ENCODE assay signal across 20 cellular contexts in the genomic region with DNA sequence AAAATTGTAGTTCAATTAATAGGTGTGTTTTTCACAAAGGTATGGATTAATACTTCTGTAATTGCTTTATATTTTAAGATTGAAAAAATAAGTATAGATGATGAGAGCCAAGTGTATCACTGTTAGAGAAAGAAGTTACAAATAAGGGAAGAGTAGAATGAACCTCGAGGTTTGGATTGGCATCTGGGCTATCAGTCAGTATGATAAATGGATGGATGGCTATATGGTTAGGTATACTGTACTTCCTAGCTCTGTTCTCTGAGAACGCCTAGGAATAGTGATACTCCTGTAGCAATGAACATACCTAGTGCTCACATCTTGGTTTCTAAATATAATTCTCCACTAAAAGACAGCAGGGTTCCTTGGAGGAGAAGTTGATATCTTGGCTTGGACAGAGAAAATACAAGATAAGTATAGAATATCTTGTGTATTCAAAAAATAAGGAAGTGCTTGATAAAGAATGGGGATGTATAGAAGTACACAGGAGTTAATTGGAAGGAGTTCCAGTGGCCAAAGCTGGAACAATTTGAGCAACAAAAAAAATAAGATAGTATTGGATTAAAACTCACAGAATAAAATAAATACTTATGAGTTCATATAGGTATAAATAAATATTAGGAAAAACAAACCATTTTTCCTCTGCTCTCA. TPM values are rescaled to one million over a fixed set of nuclear protein-coding genes. Genes with fewer than 3 reads are reported as not detected.
A peak's percentile ranks its signal among the peaks of the same experiment; 100 is the strongest.
DNase-seq lines count a peak whose midpoint lies in the region; ATAC-seq and TF ChIP-seq lines count a peak whose summit lies in the region.
"Had no signal": no experiment of that assay in that cellular context is flagged by ENCODE, and none has a peak within 500 bp of the region (broad histone marks: within the 10 kb centered on the region; RNA-seq: fewer than 3 reads in every experiment).

No MANE protein-coding gene starts in this region.

- H3K27ac Mint-ChIP-seq in nephron progenitor cell = peak overlapping the region; percentile 9
- H3K27ac Mint-ChIP-seq: T-helper 2 cell treated with Interferon-gamma antibody and Interleukin-4, amounts not matched to agents 5 μg/mL and 100 μg/mL, for 36 hours had no signal

- H3K27me3 ChIP-seq in cardiac muscle cell = no peaks in the 10 kb centered on the region
- H3K27me3 ChIP-seq in heart right ventricle = no peaks in the 10 kb centered on the region
- H3K27me3 ChIP-seq in Karpas-422 (ENCODE audit: low read length) = no peaks in the 10 kb centered on the region
- H3K27me3 ChIP-seq: SJSA1 had no signal

- H3K27ac ChIP-seq in cardiac muscle cell (peak overlapping the region; percentile 9), heart right ventricle (no peak overlapping the region), Karpas-422 (ENCODE audit: low read length) (0 out of 2 replicates have a peak overlapping the region, but pooled peaks have one; percentile 9)
- H3K27ac ChIP-seq: GM23248, SJSA1 had no signal

- H3K9me3 ChIP-seq in cardiac muscle cell (ENCODE audit: low read depth) (no peaks in the 10 kb centered on the region), heart right ventricle (no peaks in the 10 kb centered on the region), Karpas-422 (ENCODE audit: low read length) (no peaks in the 10 kb centered on the region)
- H3K9me3 ChIP-seq: SJSA1 had no signal

- H3K4me3 ChIP-seq in cardiac muscle cell (no peak overlapping the region), heart right ventricle (no peak overlapping the region), Karpas-422 (ENCODE audit: low read length) (no peak overlapping the region)
- H3K4me3 ChIP-seq: GM23248, SJSA1 had no signal

- H3K27me3 Mint-ChIP-seq in nephron progenitor cell (ENCODE audit: low read depth, poor library complexity) = peaks cover 4% of the 10 kb centered on the region

- CTCF ChIA-PET in HEK293T (lab: Yijun Ruan, JAX) = interaction anchor here (0.7 to 1.3 kb wide), 2 partner anchors 12 to 158 kb away, joined by 3 to 4 read pairs; a partner anchor contains a TSS

- intact Hi-C loops in heart right ventricle (cut with DNase I) = no loop called here

- WGBS in heart right ventricle, 2 donors = 82 to 83% methylated on average over 2 of the region's 2 CpGs

- no peak overlapping the region for H3K4me2 ChIP-seq in Karpas-422 (ENCODE audit: low read depth, low read length, poor library complexity, severe bottlenecking)

- H4K20me1 ChIP-seq in Karpas-422 (ENCODE audit: insufficient read depth, low read depth, low read length) = peaks cover 26% of the 10 kb centered on the region

- H3K36me3 Mint-ChIP-seq in nephron progenitor cell (ENCODE audit: low read depth) = peaks cover 53% of the 10 kb centered on the region

- no peak overlapping the region for H2AFZ ChIP-seq in Karpas-422 (ENCODE audit: low read length)
- H2AFZ ChIP-seq: GM23248 had no signal

- H3K79me2 ChIP-seq in Karpas-422 (ENCODE audit: low read length) = peaks cover 100% of the 10 kb centered on the region

- no peak overlapping the region for H3K4me3 Mint-ChIP-seq in nephron progenitor cell
- H3K4me3 Mint-ChIP-seq: T-helper 2 cell treated with Interferon-gamma antibody and Interleukin-4, amounts not matched to agents 5 μg/mL and 100 μg/mL, for 36 hours had no signal

- ATAC-seq in heart right ventricle = no peak

- H3K36me3 ChIP-seq in cardiac muscle cell (no peaks in the 10 kb centered on the region), heart right ventricle (peaks cover 0 to 32% (median 0%) of the 10 kb centered on the region in 9 donors), Karpas-422 (ENCODE audit: insufficient read depth, low read length) (peaks cover 18% of the 10 kb centered on the region; the same call in 1 of the 2 replicates)

- POLR2A ChIA-PET in HEK293T (lab: Yijun Ruan, JAX) = interaction anchor here (1.8 kb wide), 1 partner anchor 12 kb away, joined by 8 read pairs; no protein-coding TSS in a partner anchor

- H3K4me1 ChIP-seq in cardiac muscle cell (ENCODE audit: low read depth) (no peaks in the 10 kb centered on the region), heart right ventricle (peaks cover 0 to 20% (median 12%) of the 10 kb centered on the region in 9 donors), Karpas-422 (ENCODE audit: low read length) (peaks cover 37% of the 10 kb centered on the region)

- no peak for DNase-seq in cardiac muscle cell (ENCODE audit: low read depth in 1 of 2, low spot score in 1 of 2)
- no peak for DNase-seq in heart right ventricle
- DNase-seq in Karpas-422 = no peak
- DNase-seq in SKM-1 (lab: John Stamatoyannopoulos, UW; ENCODE audit: unreplicated experiment) = peak; percentile 30
- no peak for DNase-seq in nephron progenitor cell
- no peak for DNase-seq in activated CD4-positive, alpha-beta T cell treated with anti-CD3 and anti-CD28 coated beads for 48 hours
- no peak for DNase-seq in AG08396 (ENCODE audit: low spot score)
- DNase-seq in HEK293T (ENCODE audit: extremely low spot score) = no peak
- DNase-seq: C1 segment of cervical spinal cord; GM23248; HCEC 1CT; KG1; NCI-H1105 treated with DMSO at 0.1 percent for 48 hours; NCI-H1694; NCI-H2107; NCI-H510A; NCI-H748 treated with DMSO at 0.1 percent for 48 hours; NK-92 treated with Interleukin-12 subunit alpha and Interleukin-12 subunit beta, amount 100 ng/mL, for 24 hours had no signal

- H3K9me3 Mint-ChIP-seq in nephron progenitor cell = no peaks in the 10 kb centered on the region
- H3K9me3 Mint-ChIP-seq: T-helper 2 cell treated with Interferon-gamma antibody and Interleukin-4, amounts not matched to agents 5 μg/mL and 100 μg/mL, for 36 hours had no signal

- TF ChIP-seq CTCF in cardiac muscle cell (IDR thresholded peaks at IDR 0.05; ENCODE audit: low read depth, low read length) (no peak), heart right ventricle (IDR thresholded peaks at IDR 0.05) (no peak), nephron progenitor cell (IDR thresholded peaks at IDR 0.05) (no peak)

- no peak overlapping the region for H3K9ac ChIP-seq in Karpas-422 (ENCODE audit: low read length)
- H3K9ac ChIP-seq: GM23248 had no signal

- peaks cover 17% of the 10 kb centered on the region for H3K4me1 Mint-ChIP-seq in nephron progenitor cell

- H3K9me2 ChIP-seq in Karpas-422 (replicated peaks; ENCODE audit: insufficient read depth, low read length) = no peaks in the 10 kb centered on the region

TF ChIP-seq in HEK293T, 16 proteins besides CTCF, POLR2A, EP300 and RAD21:
- TF ChIP-seq FOXK2 (IDR thresholded peaks at IDR 0.05) (no peak), ARNT (IDR thresholded peaks at IDR 0.05) (no peak), CTBP1 (IDR thresholded peaks at IDR 0.05; ENCODE audit: borderline replicate concordance) (no peak), L3MBTL2 (conservative IDR thresholded peaks at IDR 0.05) (no peak), SUZ12 (IDR thresholded peaks at IDR 0.05) (no peak), SP1 (IDR thresholded peaks at IDR 0.05) (no peak), NFRKB (IDR thresholded peaks at IDR 0.05) (no peak), FOXA1 (IDR thresholded peaks at IDR 0.05) (no peak), ZNF384 (IDR thresholded peaks at IDR 0.05) (no peak), FOXM1 (IDR thresholded peaks at IDR 0.05; ENCODE audit: borderline replicate concordance) (no peak), ELF4 (IDR thresholded peaks at IDR 0.05) (no peak), HDGF (IDR thresholded peaks at IDR 0.05; ENCODE audit: borderline replicate concordance) (no peak)

RNA-seq across cellular contexts. Expression of a gene that starts 12.4 kb away (rescaled TPM):
- 34.7 and 36.9 TPM in 2 replicates for total RNA-seq in cardiac muscle cell
- 61.7 and 82.1 TPM in 2 replicates for polyA plus RNA-seq in cardiac muscle cell
- 10 to 100 TPM; 21.9 to 31.4 (median 27.2) TPM for total RNA-seq in heart right ventricle
- polyA plus RNA-seq in heart right ventricle = 10 to 100 TPM; 12.0 to 12.9 TPM
- total RNA-seq in Karpas-422 (2014; rRNA removed; shearing (Covaris generic); ENCODE audit: low replicate concordance) = 19.4 and 22.7 TPM in 2 replicates

RNA-seq across cellular contexts. Expression of a gene that starts 47.3 kb away (rescaled TPM):
- total RNA-seq in cardiac muscle cell (14.3 and 21.9 TPM in 2 replicates), heart right ventricle (100 to 1,000 TPM; 104 to 214 (median 130) TPM)
- polyA plus RNA-seq in cardiac muscle cell (22.8 and 24.3 TPM in 2 replicates), heart right ventricle (10 to 100 TPM; 72.6 to 75.8 TPM)
- 0.51 TPM in 1 of 2 replicates, not detected in the other for total RNA-seq in Karpas-422 (2014; rRNA removed; shearing (Covaris generic); ENCODE audit: low replicate concordance)

Comparison
In these comparisons a context has a peak if more than half of its experiments do, and no peak if none do; other contexts are left out.
1. H3K27ac ChIP-seq: peak in cardiac muscle cell (single experiment) and Karpas-422 (single experiment); none in heart right ventricle (0 of 10).
2. RNA of a gene that starts 47.3 kb away (total RNA-seq): 104 to 214 TPM in heart right ventricle and 14.3 to 21.9 TPM in cardiac muscle cell; 0.51 TPM in Karpas-422; every median in the first group is over 10 times any median in the second.